In the genomic region with DNA sequence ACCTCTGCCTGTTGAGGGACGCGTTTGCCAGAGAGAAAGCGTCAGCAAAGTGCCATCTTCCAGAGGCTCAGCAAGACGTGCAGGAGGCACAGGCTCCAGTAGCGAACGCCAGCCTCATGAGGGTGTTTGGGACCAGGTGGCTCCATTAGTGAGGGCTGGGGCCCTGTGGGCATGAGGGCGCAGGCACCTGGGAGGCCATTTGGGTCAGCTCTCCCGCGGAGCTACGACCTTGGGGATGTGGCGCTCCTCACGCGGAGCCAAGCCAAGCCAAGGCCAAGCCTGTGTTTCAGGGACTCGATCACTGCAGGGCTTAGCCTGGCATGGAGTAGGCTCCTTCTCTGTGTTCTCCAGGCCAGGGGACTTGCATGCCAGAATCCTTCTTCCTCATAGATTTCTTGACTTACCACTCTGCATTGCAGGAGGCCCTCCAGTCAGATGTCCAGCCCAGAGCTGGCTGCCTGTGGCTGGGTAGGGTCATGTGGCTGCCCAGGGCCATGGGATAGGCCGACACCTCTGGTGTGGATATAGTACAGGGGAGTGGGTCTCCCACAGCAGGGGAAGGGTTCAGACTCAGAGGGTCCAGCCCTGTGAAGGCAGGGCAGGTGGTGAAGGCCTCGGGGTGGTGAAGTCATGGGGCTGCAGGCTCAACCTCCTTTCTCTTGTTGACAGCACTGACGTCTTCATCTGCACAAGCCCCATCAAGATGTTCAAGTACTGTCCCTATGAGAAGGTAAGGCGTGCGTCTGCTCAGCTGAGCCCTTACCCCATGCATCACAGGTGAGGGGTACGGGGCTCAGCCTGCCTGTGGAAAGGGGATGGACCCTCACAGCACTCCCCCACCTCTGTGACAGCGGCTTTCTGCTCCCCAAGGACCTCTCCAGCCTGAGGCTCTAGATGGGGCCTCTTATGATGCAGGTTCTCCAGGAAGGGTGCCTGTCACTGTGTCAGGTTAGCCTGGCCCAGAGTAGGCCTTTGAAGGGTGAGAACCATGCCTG, we compare ENCODE assay signal across 14 cellular contexts.
"Had no signal": no experiment of that assay in that cellular context is flagged by ENCODE, and none has a peak within 500 bp of the region (broad histone marks: within the 10 kb centered on the region; RNA-seq: fewer than 3 reads in every experiment).

No MANE protein-coding gene starts in this region.

- H3K4me3 ChIP-seq: left lung, right lobe of liver, transverse colon had no signal

- ATAC-seq: activated CD4-positive, CD25-positive, alpha-beta regulatory T cell treated with anti-CD3 and anti-CD28 coated beads, Interleukin-2, amount 50 U/mL, for 24 hours; left lung; stimulated activated naive B cell treated with anti-CD40 and anti-IgM and Interleukin-4, amounts not matched to agents 10 μg/mL and 1 μg/mL and 100 μg/mL, for 72 hours had no signal

- H3K27me3 Mint-ChIP-seq: natural killer cell treated with Interleukin-12 subunit alpha and Interleukin-12 subunit beta and Interleukin-15 and Interleukin-18, amount 100 ng/mL, for 72 hours; progenitor cell of endocrine pancreas; stimulated activated naive B cell treated with anti-CD40 and anti-IgM and Interleukin-4, amounts not matched to agents 10 μg/mL and 1 μg/mL and 100 μg/mL, for 72 hours had no signal

- H3K4me1 Mint-ChIP-seq: stimulated activated naive B cell treated with anti-CD40 and anti-IgM and Interleukin-4, amounts not matched to agents 10 μg/mL and 1 μg/mL and 100 μg/mL, for 72 hours had no signal

- H3K27me3 ChIP-seq: left lung, right lobe of liver, transverse colon had no signal

- DNase-seq: activated CD4-positive, alpha-beta T cell treated with anti-CD3 and anti-CD28 coated beads, Interleukin-2, amount 50 U/mL, for 1 hour; activated CD8-positive, alpha-beta memory T cell treated with anti-CD3 and anti-CD28 coated beads for 24 hours; activated naive CD4-positive, alpha-beta T cell treated with Interleukin-2 at 50 U/mL for 16 hours; islet precursor cell; left lung; nucleus accumbens; right lobe of liver; stimulated activated CD4-positive, alpha-beta T cell treated with anti-CD3 and anti-CD28 coated beads, Interleukin-1b, Interleukin-23, amount 100 ng/mL, for 48 hours; stimulated activated naive B cell treated with anti-CD40 and anti-IgM and Interleukin-4, amounts not matched to agents 10 μg/mL and 1 μg/mL and 100 μg/mL, for 72 hours; T1000; transverse colon had no signal

- H3K4me1 ChIP-seq: left lung, right lobe of liver, transverse colon had no signal

- H3K36me3 Mint-ChIP-seq: natural killer cell treated with Interleukin-12 subunit alpha and Interleukin-12 subunit beta and Interleukin-15 and Interleukin-18, amount 100 ng/mL, for 72 hours; stimulated activated naive B cell treated with anti-CD40 and anti-IgM and Interleukin-4, amounts not matched to agents 10 μg/mL and 1 μg/mL and 100 μg/mL, for 72 hours had no signal

- H3K36me3 ChIP-seq: left lung, right lobe of liver, transverse colon had no signal

- H3K27ac Mint-ChIP-seq: natural killer cell treated with Interleukin-12 subunit alpha and Interleukin-12 subunit beta and Interleukin-15 and Interleukin-18, amount 100 ng/mL, for 72 hours; progenitor cell of endocrine pancreas; stimulated activated naive B cell treated with anti-CD40 and anti-IgM and Interleukin-4, amounts not matched to agents 10 μg/mL and 1 μg/mL and 100 μg/mL, for 72 hours had no signal

- H3K9me3 ChIP-seq: left lung, right lobe of liver, transverse colon had no signal

- H3K4me3 Mint-ChIP-seq: natural killer cell treated with Interleukin-12 subunit alpha and Interleukin-12 subunit beta and Interleukin-15 and Interleukin-18, amount 100 ng/mL, for 72 hours; stimulated activated naive B cell treated with anti-CD40 and anti-IgM and Interleukin-4, amounts not matched to agents 10 μg/mL and 1 μg/mL and 100 μg/mL, for 72 hours had no signal

- H3K27ac ChIP-seq: left lung, right lobe of liver, transverse colon had no signal
